ENCODE assay signal across 21 cellular contexts in the genomic region with DNA sequence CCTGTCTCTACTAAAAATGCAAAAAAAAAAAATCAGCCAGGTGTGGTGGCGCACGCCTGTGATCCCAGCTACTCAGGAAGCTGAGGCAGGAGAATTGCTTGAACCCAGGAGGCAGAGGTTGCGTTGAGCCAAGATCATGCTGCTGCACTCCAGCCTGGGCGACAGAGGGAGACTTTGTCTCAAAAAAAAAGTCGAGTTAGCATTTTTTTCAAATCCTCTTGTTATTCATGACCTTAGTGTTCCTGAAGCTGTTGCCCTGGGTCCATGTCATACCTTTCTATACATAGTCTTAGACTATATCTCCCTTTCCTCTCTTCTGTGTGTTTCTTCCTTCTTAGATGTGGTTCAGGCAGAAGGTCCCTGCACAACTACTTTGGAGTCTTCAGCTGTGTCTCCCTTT.
"Had no signal": no experiment of that assay in that cellular context is flagged by ENCODE, and none has a peak within 500 bp of the region (broad histone marks: within the 10 kb centered on the region; RNA-seq: fewer than 3 reads in every experiment).

No MANE protein-coding gene starts in this region.

- H3K36me3 ChIP-seq: colonic mucosa, heart right ventricle, uterus had no signal

- H3K4me3 Mint-ChIP-seq: activated CD4-positive, alpha-beta T cell treated with anti-CD3 and anti-CD28 coated beads for 36 hours; activated naive CD4-positive, alpha-beta T cell treated with anti-CD3 and anti-CD28 coated beads, Interleukin-2, amount 10 ng/mL, durations not matched to agents 7 days and 5 days; activated T-cell treated with anti-CD3 and anti-CD28 coated beads, Interleukin-2, amount 50 U/mL, for 72 hours; memory B cell; natural killer cell treated with Interleukin-12 subunit alpha and Interleukin-12 subunit beta and Interleukin-15 and Interleukin-18, amount 100 ng/mL, for 72 hours had no signal

- H3K9me3 ChIP-seq: colonic mucosa, heart right ventricle, testis, uterus had no signal

- FAIRE-seq: bronchial epithelial cell, keratinocyte had no signal

- H3K4me1 ChIP-seq: colonic mucosa, uterus had no signal

- H3K4me1 Mint-ChIP-seq: activated naive CD4-positive, alpha-beta T cell treated with anti-CD3 and anti-CD28 coated beads, Interleukin-2, amount 10 ng/mL, durations not matched to agents 7 days and 5 days had no signal

- H3K4me3 ChIP-seq: colonic mucosa, heart right ventricle, testis, uterus had no signal

- H3K27ac ChIP-seq: colonic mucosa, epithelial cell of prostate, heart right ventricle, testis, uterus had no signal

- DNase-seq: activated B cell treated with CpG ODN at 0.5 μM for 24 hours; activated CD4-positive, alpha-beta T cell treated with anti-CD3 and anti-CD28 coated beads for 36 hours; activated CD4-positive, alpha-beta T cell treated with anti-CD3 and anti-CD28 coated beads, Interleukin-2, amount 50 U/mL, for 4 hours; activated effector memory CD4-positive, alpha-beta T cell treated with Interleukin-2 at 50 U/mL for 16 hours; activated naive CD4-positive, alpha-beta T cell treated with anti-CD3 and anti-CD28 coated beads, Interleukin-2, amount 10 ng/mL, durations not matched to agents 7 days and 5 days; activated T-cell treated with anti-CD3 and anti-CD28 coated beads, Interleukin-2, amount 50 U/mL, for 72 hours; colonic mucosa; heart right ventricle; left colon; retina; stimulated activated CD4-positive, alpha-beta T cell treated with anti-CD3 and anti-CD28 coated beads, Interleukin-2, amount 100 ng/mL, for 48 hours; stimulated activated CD8-positive, alpha-beta memory T cell treated with anti-CD3 and anti-CD28 coated beads, Interleukin-4, amount 100 ng/mL, for 48 hours; stimulated activated naive CD4-positive, alpha-beta T cell; uterus had no signal

- H3K27ac Mint-ChIP-seq: activated CD4-positive, alpha-beta T cell treated with anti-CD3 and anti-CD28 coated beads for 36 hours; activated naive CD4-positive, alpha-beta T cell treated with anti-CD3 and anti-CD28 coated beads, Interleukin-2, amount 10 ng/mL, durations not matched to agents 7 days and 5 days; activated T-cell treated with anti-CD3 and anti-CD28 coated beads, Interleukin-2, amount 50 U/mL, for 72 hours; memory B cell; natural killer cell treated with Interleukin-12 subunit alpha and Interleukin-12 subunit beta and Interleukin-15 and Interleukin-18, amount 100 ng/mL, for 72 hours; progenitor cell of endocrine pancreas had no signal

- H3K9me3 Mint-ChIP-seq: activated B cell treated with CpG ODN at 0.5 μM for 24 hours; activated naive CD4-positive, alpha-beta T cell treated with anti-CD3 and anti-CD28 coated beads, Interleukin-2, amount 10 ng/mL, durations not matched to agents 7 days and 5 days; activated T-cell treated with anti-CD3 and anti-CD28 coated beads, Interleukin-2, amount 50 U/mL, for 72 hours; memory B cell; natural killer cell treated with Interleukin-12 subunit alpha and Interleukin-12 subunit beta and Interleukin-15 and Interleukin-18, amount 100 ng/mL, for 72 hours had no signal

- H3K27me3 ChIP-seq: colonic mucosa, testis, uterus had no signal

- H3K36me3 Mint-ChIP-seq: activated naive CD4-positive, alpha-beta T cell treated with anti-CD3 and anti-CD28 coated beads, Interleukin-2, amount 10 ng/mL, durations not matched to agents 7 days and 5 days; memory B cell; natural killer cell treated with Interleukin-12 subunit alpha and Interleukin-12 subunit beta and Interleukin-15 and Interleukin-18, amount 100 ng/mL, for 72 hours had no signal

- ATAC-seq: activated CD4-positive, alpha-beta T cell treated with anti-CD3 and anti-CD28 coated beads for 36 hours; activated T-cell treated with anti-CD3 and anti-CD28 coated beads, Interleukin-2, amount 50 U/mL, for 72 hours; left colon; natural killer cell treated with Interleukin-12 subunit alpha and Interleukin-12 subunit beta and Interleukin-15 and Interleukin-18, amount 100 ng/mL, for 72 hours had no signal
